Comparison of ENCODE assay signal across 9 cellular contexts in genomic region chr19:17687857-17688784, GRCh38. TPM values are rescaled to one million over a fixed set of nuclear protein-coding genes. Genes with fewer than 3 reads are reported as not detected.
DNase-seq lines count a peak whose midpoint lies in the region; ATAC-seq and TF ChIP-seq lines count a peak whose summit lies in the region.
"Had no signal": no experiment of that assay in that cellular context is flagged by ENCODE, and none has a peak within 500 bp of the region (broad histone marks: within the 10 kb centered on the region; RNA-seq: fewer than 3 reads in every experiment).

UNC13A (minus strand) TSS chr19:17688354; CDS start chr19:17688199, 155 bp downstream.

- no peak within 1 kb of the TSS for H3K27ac Mint-ChIP-seq in activated naive CD4-positive, alpha-beta T cell treated with anti-CD3 and anti-CD28 coated beads, Interleukin-2, amount 10 ng/mL, durations not matched to agents 7 days and 5 days

- H3K4me3 Mint-ChIP-seq in activated naive CD4-positive, alpha-beta T cell treated with anti-CD3 and anti-CD28 coated beads, Interleukin-2, amount 10 ng/mL, durations not matched to agents 7 days and 5 days = peak within 1 kb of the TSS; percentile 9

- peaks cover 11% of the 10 kb centered on the region for H3K4me1 Mint-ChIP-seq in activated naive CD4-positive, alpha-beta T cell treated with anti-CD3 and anti-CD28 coated beads, Interleukin-2, amount 10 ng/mL, durations not matched to agents 7 days and 5 days

- peaks cover 7 to 34% (median 22%) of the 10 kb centered on the region in 4 donors for H3K4me1 ChIP-seq in tibial artery

- H3K36me3 ChIP-seq in tibial artery = no peaks in the 10 kb centered on the region

- CTCF ChIA-PET in activated naive CD4-positive, alpha-beta T cell treated with anti-CD3 and anti-CD28 coated beads, Interleukin-2, amount 10 ng/mL, durations not matched to agents 7 days and 5 days (lab: Charles Lee) = no interaction called here

- no peak within 1 kb of the TSS for H3K27ac ChIP-seq in tibial artery

- peaks cover 4% of the 10 kb centered on the region for H3K36me3 Mint-ChIP-seq in activated naive CD4-positive, alpha-beta T cell treated with anti-CD3 and anti-CD28 coated beads, Interleukin-2, amount 10 ng/mL, durations not matched to agents 7 days and 5 days

- peaks cover 0 to 73% of the 10 kb centered on the region in 2 donors for H3K27me3 ChIP-seq in tibial artery

- H3K4me3 ChIP-seq in tibial artery = peak within 1 kb of the TSS in 1 of 2 donors; percentile 27

- no peak for TF ChIP-seq CTCF in tibial artery (IDR thresholded peaks at IDR 0.05)

- H3K27me3 Mint-ChIP-seq in activated naive CD4-positive, alpha-beta T cell treated with anti-CD3 and anti-CD28 coated beads, Interleukin-2, amount 10 ng/mL, durations not matched to agents 7 days and 5 days = peaks cover 91% of the 10 kb centered on the region

- DNase-seq in SIG-M5 treated with dmso at 0.1 percent for 504 hours (lab: John Stamatoyannopoulos, UW; ENCODE audit: unreplicated experiment) (peak; percentile 6), SIG-M5 (lab: John Stamatoyannopoulos, UW) (no peak), left ventricle myocardium superior (peak; percentile 68), sciatic nerve (ENCODE audit: low spot score) (no peak), tibial artery (no peak)
- DNase-seq in activated naive CD4-positive, alpha-beta T cell treated with anti-CD3 and anti-CD28 coated beads, Interleukin-2, amount 10 ng/mL, durations not matched to agents 7 days and 5 days = peak; percentile 72

- ATAC-seq in left ventricle myocardium superior = peak; percentile 84
- peak; percentile 30 for ATAC-seq in sciatic nerve
- ATAC-seq in HG02610 (IDR thresholded peaks at IDR 0.05; ENCODE audit: unreplicated experiment) = no peak

- H3K9me3 ChIP-seq in tibial artery = no peaks in the 10 kb centered on the region

- H3K9me3 Mint-ChIP-seq in activated naive CD4-positive, alpha-beta T cell treated with anti-CD3 and anti-CD28 coated beads, Interleukin-2, amount 10 ng/mL, durations not matched to agents 7 days and 5 days = no peaks in the 10 kb centered on the region

- intact Hi-C loops in left ventricle myocardium superior (cut with micrococcal nuclease) = no loop called here
- intact Hi-C loops in sciatic nerve (cut with DNase I) = no loop called here
- intact Hi-C loops in tibial artery (cut with DNase I; ENCODE audit: low total_unique reads) = no loop called here

TF ChIP-seq in PFSK-1, 5 proteins besides CTCF, POLR2A, EP300 and RAD21:
- peak; percentile 91 to 97 for TF ChIP-seq REST (IDR thresholded peaks at IDR 0.05; ENCODE audit: insufficient read depth in 1 of 2, low read depth in 2 of 2, low read length in 2 of 2)
- TF ChIP-seq TAF1 (IDR thresholded peaks at IDR 0.05; ENCODE audit: borderline replicate concordance, insufficient read depth, low read length) = peak; percentile 91
- TF ChIP-seq SIN3A (IDR thresholded peaks at IDR 0.05; ENCODE audit: borderline replicate concordance, insufficient read depth, low read length) = peak; percentile 98; the same call in 1 of the 2 replicates
- peak; percentile 32 for TF ChIP-seq FOXP2 (optimal IDR thresholded peaks at IDR 0.05; ENCODE audit: borderline replicate concordance, extremely low read depth, extremely low read length, insufficient read depth)
- TF ChIP-seq POLR2AphosphoS5 (IDR thresholded peaks at IDR 0.05; ENCODE audit: low read depth, low read length) = peak; percentile 52; the same call in 1 of the 2 replicates
TF ChIP-seq in PFSK-1: peak in this region for 5.

RNA-seq across cellular contexts. Expression of gene UNC13A, which starts in this region (rescaled TPM):
- 60.8 TPM for polyA plus RNA-seq in PFSK-1 (2012; ENCODE audit: insufficient read length, low read depth)
- not detected for total RNA-seq in left ventricle myocardium superior
- total RNA-seq in sciatic nerve = 0.13 TPM
- total RNA-seq: subcutaneous adipose tissue had no signal

Comparison
In these comparisons a context has a peak if more than half of its experiments do, and no peak if none do; other contexts are left out.
1. DNase-seq: peak in SIG-M5 treated with dmso at 0.1 percent for 504 hours (single experiment) and activated naive CD4-positive, alpha-beta T cell treated with anti-CD3 and anti-CD28 coated beads, Interleukin-2, amount 10 ng/mL, durations not matched to agents 7 days and 5 days (single experiment); none in SIG-M5 (single experiment), sciatic nerve (single experiment) and tibial artery (0 of 2).
2. Peak in DNase-seq and ATAC-seq in left ventricle myocardium superior; RNA of the gene not detected or under 1 TPM.
3. Peak in ATAC-seq in sciatic nerve; RNA of the gene not detected or under 1 TPM.